ENCODE assay signal across 8 cellular contexts in the genomic region with DNA sequence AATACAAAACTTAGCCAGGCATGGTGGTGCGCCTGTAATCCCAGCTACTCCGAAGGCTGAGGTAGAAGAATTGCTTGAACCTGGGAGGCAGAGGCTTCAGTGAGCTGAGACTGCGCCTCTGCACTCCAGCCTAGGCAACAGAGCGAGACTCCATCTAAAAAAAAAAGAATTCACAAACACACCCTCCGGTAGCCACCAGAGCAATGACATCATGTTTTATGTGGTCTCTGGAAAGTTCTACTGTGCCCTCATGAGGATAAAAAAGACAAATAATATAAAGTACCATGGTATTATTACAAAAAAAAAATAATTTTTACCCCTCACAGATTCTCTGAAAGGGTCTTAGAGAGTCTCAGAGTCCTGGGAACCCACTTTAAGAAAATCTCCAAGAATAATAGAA.
"Had no signal": no experiment of that assay in that cellular context is flagged by ENCODE, and none has a peak within 500 bp of the region (broad histone marks: within the 10 kb centered on the region; RNA-seq: fewer than 3 reads in every experiment).

No MANE protein-coding gene starts in this region.

- FAIRE-seq: G401.6, GM12878, GM12891, GM12892, GM18507, GM19239 had no signal

- H3K4me3 ChIP-seq: GM12878 had no signal

- DNase-seq: GDM1, GF-D8 had no signal

- ATAC-seq: GM12878 had no signal
